In the genomic region with DNA sequence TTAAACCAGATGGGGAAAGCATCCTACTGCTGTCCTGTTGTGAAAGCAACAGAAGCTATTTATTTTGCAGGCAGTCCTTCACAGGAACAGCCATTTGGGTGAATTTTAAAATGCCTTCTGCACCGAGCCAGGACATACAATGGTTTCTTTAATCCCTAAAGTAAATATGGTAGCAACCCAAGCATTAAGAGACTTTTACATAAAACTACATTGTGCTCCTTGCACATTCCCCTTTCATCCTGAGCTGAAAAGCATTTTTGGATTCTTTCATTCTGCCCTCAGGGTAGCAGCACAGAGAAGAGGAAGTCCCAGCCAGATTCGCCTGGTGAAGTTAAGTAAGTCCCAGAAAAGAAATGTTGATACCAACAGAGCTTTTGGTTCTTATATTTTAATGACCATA, we compare ENCODE assay signal across 1 cellular context.
TF ChIP-seq lines count a peak whose summit lies in the region.

No MANE protein-coding gene starts in this region.

TF ChIP-seq in HCT116, 20 proteins besides CTCF, POLR2A, EP300 and RAD21:
- TF ChIP-seq, protein P1, sequence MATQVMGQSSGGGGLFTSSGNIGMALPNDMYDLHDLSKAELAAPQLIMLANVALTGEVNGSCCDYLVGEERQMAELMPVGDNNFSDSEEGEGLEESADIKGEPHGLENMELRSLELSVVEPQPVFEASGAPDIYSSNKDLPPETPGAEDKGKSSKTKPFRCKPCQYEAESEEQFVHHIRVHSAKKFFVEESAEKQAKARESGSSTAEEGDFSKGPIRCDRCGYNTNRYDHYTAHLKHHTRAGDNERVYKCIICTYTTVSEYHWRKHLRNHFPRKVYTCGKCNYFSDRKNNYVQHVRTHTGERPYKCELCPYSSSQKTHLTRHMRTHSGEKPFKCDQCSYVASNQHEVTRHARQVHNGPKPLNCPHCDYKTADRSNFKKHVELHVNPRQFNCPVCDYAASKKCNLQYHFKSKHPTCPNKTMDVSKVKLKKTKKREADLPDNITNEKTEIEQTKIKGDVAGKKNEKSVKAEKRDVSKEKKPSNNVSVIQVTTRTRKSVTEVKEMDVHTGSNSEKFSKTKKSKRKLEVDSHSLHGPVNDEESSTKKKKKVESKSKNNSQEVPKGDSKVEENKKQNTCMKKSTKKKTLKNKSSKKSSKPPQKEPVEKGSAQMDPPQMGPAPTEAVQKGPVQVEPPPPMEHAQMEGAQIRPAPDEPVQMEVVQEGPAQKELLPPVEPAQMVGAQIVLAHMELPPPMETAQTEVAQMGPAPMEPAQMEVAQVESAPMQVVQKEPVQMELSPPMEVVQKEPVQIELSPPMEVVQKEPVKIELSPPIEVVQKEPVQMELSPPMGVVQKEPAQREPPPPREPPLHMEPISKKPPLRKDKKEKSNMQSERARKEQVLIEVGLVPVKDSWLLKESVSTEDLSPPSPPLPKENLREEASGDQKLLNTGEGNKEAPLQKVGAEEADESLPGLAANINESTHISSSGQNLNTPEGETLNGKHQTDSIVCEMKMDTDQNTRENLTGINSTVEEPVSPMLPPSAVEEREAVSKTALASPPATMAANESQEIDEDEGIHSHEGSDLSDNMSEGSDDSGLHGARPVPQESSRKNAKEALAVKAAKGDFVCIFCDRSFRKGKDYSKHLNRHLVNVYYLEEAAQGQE (IDR thresholded peaks at IDR 0.05; ENCODE audit: low read depth) = no peak
- TF ChIP-seq EZH2 (IDR thresholded peaks at IDR 0.05) = no peak
- TF ChIP-seq TCF7L2 (IDR thresholded peaks at IDR 0.05; ENCODE audit: borderline replicate concordance, extremely low read depth, insufficient read depth, insufficient read length) = no peak
- TF ChIP-seq JUND (IDR thresholded peaks at IDR 0.05) = no peak
- TF ChIP-seq ZBTB33 (IDR thresholded peaks at IDR 0.05; ENCODE audit: extremely low read depth, insufficient replicate concordance, low read length) = no peak
- TF ChIP-seq ELF1 (IDR thresholded peaks at IDR 0.05; ENCODE audit: borderline replicate concordance, low read depth) = no peak
- TF ChIP-seq POLR2AphosphoS5 (IDR thresholded peaks at IDR 0.05; ENCODE audit: low read depth, low read length) = no peak
